Comparison of ENCODE assay signal across 28 cellular contexts in the genomic region with DNA sequence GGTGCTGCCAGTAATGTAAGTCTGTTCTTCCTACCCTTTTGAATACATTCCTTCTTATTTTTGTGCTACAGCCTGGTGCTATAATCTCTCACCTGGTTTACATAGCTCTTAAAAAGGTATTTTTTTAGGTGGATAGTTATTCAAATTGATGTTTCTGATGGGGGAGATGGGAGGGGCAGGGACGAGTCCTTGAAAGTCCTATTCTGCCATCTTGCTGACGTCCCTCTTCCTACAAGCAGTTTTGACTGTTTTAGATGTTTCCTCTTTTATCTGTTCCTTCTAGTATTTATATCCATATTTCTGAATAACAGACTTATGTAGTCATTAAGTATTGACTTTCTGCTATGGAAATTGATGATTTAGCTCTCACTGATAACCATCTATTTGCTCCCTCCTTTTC.
"Had no signal": no experiment of that assay in that cellular context is flagged by ENCODE, and none has a peak within 500 bp of the region (broad histone marks: within the 10 kb centered on the region; RNA-seq: fewer than 3 reads in every experiment).

No MANE protein-coding gene starts in this region.

- ATAC-seq: activated CD4-positive, alpha-beta T cell treated with anti-CD3 and anti-CD28 coated beads for 36 hours; activated CD4-positive, CD25-positive, alpha-beta regulatory T cell treated with anti-CD3 and anti-CD28 coated beads, Interleukin-2, amount 50 U/mL, for 24 hours; activated CD8-positive, alpha-beta T cell treated with anti-CD3 and anti-CD28 coated beads, Interleukin-2, amount 10 ng/mL, durations not matched to agents 7 days and 5 days; activated naive CD4-positive, alpha-beta T cell treated with anti-CD3 and anti-CD28 coated beads, Interleukin-2, amount 50 U/mL, for 72 hours; body of pancreas; Panc1 had no signal

- H3K4me3 Mint-ChIP-seq: activated CD4-positive, alpha-beta T cell treated with anti-CD3 and anti-CD28 coated beads for 36 hours; activated CD4-positive, alpha-beta T cell treated with anti-CD3 and anti-CD28 coated beads, Interleukin-2, amount 10 ng/mL, durations not matched to agents 7 days and 5 days; activated CD8-positive, alpha-beta T cell treated with anti-CD3 and anti-CD28 coated beads, Interleukin-2, amount 10 ng/mL, durations not matched to agents 7 days and 5 days; activated naive CD4-positive, alpha-beta T cell treated with anti-CD3 and anti-CD28 coated beads for 36 hours; activated T-cell treated with anti-CD3 and anti-CD28 coated beads, Interleukin-2, amount 50 U/mL, for 24 hours had no signal

- H3K27ac Mint-ChIP-seq: activated CD4-positive, alpha-beta T cell treated with anti-CD3 and anti-CD28 coated beads for 36 hours; activated CD4-positive, alpha-beta T cell treated with anti-CD3 and anti-CD28 coated beads, Interleukin-2, amount 10 ng/mL, durations not matched to agents 7 days and 5 days; activated CD8-positive, alpha-beta T cell treated with anti-CD3 and anti-CD28 coated beads, Interleukin-2, amount 10 ng/mL, durations not matched to agents 7 days and 5 days; activated naive CD4-positive, alpha-beta T cell treated with anti-CD3 and anti-CD28 coated beads for 36 hours; activated naive CD4-positive, alpha-beta T cell treated with anti-CD3 and anti-CD28 coated beads, Interleukin-2, amount 50 U/mL, for 72 hours; activated T-cell treated with anti-CD3 and anti-CD28 coated beads, Interleukin-2, amount 50 U/mL, for 24 hours; activated T-helper 2 cell treated with anti-CD3 and anti-CD28 coated beads, Interferon-gamma antibody, Interleukin-2, Interleukin-4, amounts not matched to agents 10 μg/mL and 5 μg/mL and 100 μg/mL, durations not matched to agents 14 hours and 24 hours and 36 hours had no signal

- H3K27ac ChIP-seq: adrenal gland, body of pancreas, breast epithelium, SJCRH30, SK-N-MC had no signal

- DNase-seq: activated CD4-positive, alpha-beta T cell treated with anti-CD3 and anti-CD28 coated beads for 36 hours; activated CD4-positive, alpha-beta T cell treated with anti-CD3 and anti-CD28 coated beads, Interleukin-2, amount 10 ng/mL, durations not matched to agents 7 days and 5 days; activated CD4-positive, alpha-beta T cell treated with anti-CD3 and anti-CD28 coated beads, Interleukin-2, amount 50 U/mL, for 48 hours; activated CD8-positive, alpha-beta T cell treated with anti-CD3 and anti-CD28 coated beads, Interleukin-2, amount 10 ng/mL, durations not matched to agents 7 days and 5 days; activated gamma-delta T cell treated with Interleukin-2 at 50 U/mL for 16 hours; activated naive CD4-positive, alpha-beta T cell treated with anti-CD3 and anti-CD28 coated beads for 36 hours; activated T-cell treated with anti-CD3 and anti-CD28 coated beads, Interleukin-2, amount 50 U/mL, for 24 hours; adrenal gland; body of pancreas; Karpas-422; NCI-H1048; NCI-H1105 treated with DMSO at 0.1 percent for 48 hours; NCI-H1436; NCI-H1694; NCI-H1930; NCI-H2081 treated with DMSO at 0.1 percent for 48 hours; NCI-H226; NCI-H446 treated with DMSO at 0.1 percent for 48 hours; NCI-H524 treated with DMSO at 0.1 percent for 48 hours; SHP77; SJCRH30; T1000 had no signal

- H3K36me3 ChIP-seq: adrenal gland, breast epithelium, SJCRH30 had no signal

- H3K4me1 ChIP-seq: adrenal gland, body of pancreas, breast epithelium, SJCRH30 had no signal

- H3K27me3 ChIP-seq: adrenal gland, body of pancreas, breast epithelium, SJCRH30 had no signal

- H3K4me1 Mint-ChIP-seq: activated CD4-positive, alpha-beta T cell treated with anti-CD3 and anti-CD28 coated beads for 36 hours; activated CD4-positive, alpha-beta T cell treated with anti-CD3 and anti-CD28 coated beads, Interleukin-2, amount 10 ng/mL, durations not matched to agents 7 days and 5 days had no signal

- H3K4me3 ChIP-seq: adrenal gland, body of pancreas, breast epithelium, SJCRH30, SK-N-MC had no signal

- H3K9me3 ChIP-seq: adrenal gland, body of pancreas, SJCRH30 had no signal

- H3K27me3 Mint-ChIP-seq: activated CD4-positive, alpha-beta T cell treated with anti-CD3 and anti-CD28 coated beads for 36 hours; activated CD4-positive, alpha-beta T cell treated with anti-CD3 and anti-CD28 coated beads, Interleukin-2, amount 10 ng/mL, durations not matched to agents 7 days and 5 days; activated T-cell treated with anti-CD3 and anti-CD28 coated beads, Interleukin-2, amount 50 U/mL, for 24 hours had no signal
